ENCODE assay signal across 1 cellular context in the genomic region with DNA sequence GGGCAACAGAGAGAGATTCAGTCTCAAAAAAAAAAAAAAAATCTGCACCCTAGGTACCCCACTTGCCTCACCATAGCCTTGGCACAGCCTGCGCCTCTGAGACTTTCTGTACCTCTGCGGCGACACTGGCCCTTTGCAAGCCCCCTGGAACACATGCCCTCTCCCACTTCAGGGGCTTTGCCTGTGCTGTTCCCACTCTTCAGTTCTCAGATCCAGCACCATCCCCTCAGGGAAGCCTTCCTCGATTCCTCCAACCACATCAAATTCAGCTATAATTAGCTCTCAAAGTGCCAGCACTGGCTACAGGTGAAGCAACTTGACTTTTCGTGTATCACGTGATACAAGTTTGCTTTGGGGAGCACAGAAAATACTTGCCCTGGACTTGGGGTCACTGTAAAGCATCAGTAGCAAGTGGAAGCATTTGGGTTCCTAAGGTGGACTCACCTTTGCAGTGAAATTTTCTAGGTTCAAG.
TF ChIP-seq lines count a peak whose summit lies in the region.

No MANE protein-coding gene starts in this region.

TF ChIP-seq in H1, 55 proteins besides CTCF, POLR2A, EP300 and RAD21:
- TF ChIP-seq, protein P1, sequence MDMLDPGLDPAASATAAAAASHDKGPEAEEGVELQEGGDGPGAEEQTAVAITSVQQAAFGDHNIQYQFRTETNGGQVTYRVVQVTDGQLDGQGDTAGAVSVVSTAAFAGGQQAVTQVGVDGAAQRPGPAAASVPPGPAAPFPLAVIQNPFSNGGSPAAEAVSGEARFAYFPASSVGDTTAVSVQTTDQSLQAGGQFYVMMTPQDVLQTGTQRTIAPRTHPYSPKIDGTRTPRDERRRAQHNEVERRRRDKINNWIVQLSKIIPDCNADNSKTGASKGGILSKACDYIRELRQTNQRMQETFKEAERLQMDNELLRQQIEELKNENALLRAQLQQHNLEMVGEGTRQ (IDR thresholded peaks at IDR 0.05; ENCODE audit: low read length): 0 out of 2 replicates have a peak, but pooled peaks have one; percentile 7
- no peak for TF ChIP-seq SIX5 (IDR thresholded peaks at IDR 0.05; ENCODE audit: low read depth, low read length)
- no peak for TF ChIP-seq HDAC6 (IDR thresholded peaks at IDR 0.05; ENCODE audit: low read depth, low read length)
- TF ChIP-seq SIN3A (conservative IDR thresholded peaks at IDR 0.05 in 1 of 2, IDR thresholded peaks at IDR 0.05 in 1 of 2; ENCODE audit: low read depth in 1 of 2, low read length in 2 of 2): 0 out of 4 replicates have a peak, but pooled peaks of 1 of the 2 experiments have one; percentile 9
- TF ChIP-seq PHF8 (conservative IDR thresholded peaks at IDR 0.05; ENCODE audit: low read depth, low read length): no peak
- TF ChIP-seq, protein P2, sequence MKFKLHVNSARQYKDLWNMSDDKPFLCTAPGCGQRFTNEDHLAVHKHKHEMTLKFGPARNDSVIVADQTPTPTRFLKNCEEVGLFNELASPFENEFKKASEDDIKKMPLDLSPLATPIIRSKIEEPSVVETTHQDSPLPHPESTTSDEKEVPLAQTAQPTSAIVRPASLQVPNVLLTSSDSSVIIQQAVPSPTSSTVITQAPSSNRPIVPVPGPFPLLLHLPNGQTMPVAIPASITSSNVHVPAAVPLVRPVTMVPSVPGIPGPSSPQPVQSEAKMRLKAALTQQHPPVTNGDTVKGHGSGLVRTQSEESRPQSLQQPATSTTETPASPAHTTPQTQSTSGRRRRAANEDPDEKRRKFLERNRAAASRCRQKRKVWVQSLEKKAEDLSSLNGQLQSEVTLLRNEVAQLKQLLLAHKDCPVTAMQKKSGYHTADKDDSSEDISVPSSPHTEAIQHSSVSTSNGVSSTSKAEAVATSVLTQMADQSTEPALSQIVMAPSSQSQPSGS (IDR thresholded peaks at IDR 0.05; ENCODE audit: low read length): no peak
TF ChIP-seq in H1: peak in this region for 2.
